ENCODE assay signal across 1 cellular context in genomic region chr20:63775096-63775978, GRCh38.
TF ChIP-seq lines count a peak whose summit lies in the region.

No MANE protein-coding gene starts in this region.

TF ChIP-seq in WTC11, 78 proteins besides CTCF, POLR2A, EP300 and RAD21 (continued from another document):
- TF ChIP-seq, protein P1, sequence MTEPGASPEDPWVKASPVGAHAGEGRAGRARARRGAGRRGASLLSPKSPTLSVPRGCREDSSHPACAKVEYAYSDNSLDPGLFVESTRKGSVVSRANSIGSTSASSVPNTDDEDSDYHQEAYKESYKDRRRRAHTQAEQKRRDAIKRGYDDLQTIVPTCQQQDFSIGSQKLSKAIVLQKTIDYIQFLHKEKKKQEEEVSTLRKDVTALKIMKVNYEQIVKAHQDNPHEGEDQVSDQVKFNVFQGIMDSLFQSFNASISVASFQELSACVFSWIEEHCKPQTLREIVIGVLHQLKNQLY (CRISPR knock-in tag; IDR thresholded peaks at IDR 0.05): no peak
- TF ChIP-seq PRRX2 (CRISPR knock-in tag; IDR thresholded peaks at IDR 0.05): no peak
- no peak for TF ChIP-seq SMAD4 (CRISPR knock-in tag; IDR thresholded peaks at IDR 0.05)
- TF ChIP-seq, protein P2, sequence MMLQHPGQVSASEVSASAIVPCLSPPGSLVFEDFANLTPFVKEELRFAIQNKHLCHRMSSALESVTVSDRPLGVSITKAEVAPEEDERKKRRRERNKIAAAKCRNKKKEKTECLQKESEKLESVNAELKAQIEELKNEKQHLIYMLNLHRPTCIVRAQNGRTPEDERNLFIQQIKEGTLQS (CRISPR knock-in tag; conservative IDR thresholded peaks at IDR 0.05): no peak
- 0 out of 2 replicates have a peak, but pooled peaks have one; percentile 45 for TF ChIP-seq ZNF121 (CRISPR knock-in tag; IDR thresholded peaks at IDR 0.05)
